1 cellular context compared by ENCODE assay signal in the genomic region with DNA sequence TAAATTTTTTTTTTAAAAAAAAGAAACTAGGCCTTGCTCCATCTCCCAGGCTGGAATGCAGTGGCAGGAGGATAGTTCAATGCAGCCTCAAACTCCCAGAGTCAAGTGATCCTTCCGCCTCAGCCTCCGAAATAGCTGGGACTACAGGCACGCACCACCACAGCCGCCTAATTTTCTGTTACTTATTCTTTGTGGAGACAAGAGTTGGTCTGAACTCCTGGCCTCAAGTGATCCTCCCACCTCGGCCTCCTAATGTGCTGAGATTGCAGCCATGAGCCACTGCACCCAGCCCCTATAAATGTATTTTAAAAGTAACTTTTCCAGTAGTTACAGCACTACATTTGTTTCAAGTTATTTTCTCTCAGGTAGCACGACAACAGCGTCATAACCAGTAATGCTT.
TF ChIP-seq lines count a peak whose summit lies in the region.

No MANE protein-coding gene starts in this region.

TF ChIP-seq in GM23338, 12 proteins besides CTCF, POLR2A, EP300 and RAD21:
- TF ChIP-seq, protein P1, sequence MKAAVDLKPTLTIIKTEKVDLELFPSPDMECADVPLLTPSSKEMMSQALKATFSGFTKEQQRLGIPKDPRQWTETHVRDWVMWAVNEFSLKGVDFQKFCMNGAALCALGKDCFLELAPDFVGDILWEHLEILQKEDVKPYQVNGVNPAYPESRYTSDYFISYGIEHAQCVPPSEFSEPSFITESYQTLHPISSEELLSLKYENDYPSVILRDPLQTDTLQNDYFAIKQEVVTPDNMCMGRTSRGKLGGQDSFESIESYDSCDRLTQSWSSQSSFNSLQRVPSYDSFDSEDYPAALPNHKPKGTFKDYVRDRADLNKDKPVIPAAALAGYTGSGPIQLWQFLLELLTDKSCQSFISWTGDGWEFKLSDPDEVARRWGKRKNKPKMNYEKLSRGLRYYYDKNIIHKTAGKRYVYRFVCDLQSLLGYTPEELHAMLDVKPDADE (IDR thresholded peaks at IDR 0.05), result no peak
- no peak for TF ChIP-seq POLR2AphosphoS5 (IDR thresholded peaks at IDR 0.05; ENCODE audit: low read depth)
- no peak for TF ChIP-seq JUNB (IDR thresholded peaks at IDR 0.05; ENCODE audit: unreplicated experiment)
- TF ChIP-seq STAT1 (IDR thresholded peaks at IDR 0.05; ENCODE audit: unreplicated experiment), result no peak
- TF ChIP-seq CREB1 (CRISPR knock-in tag; IDR thresholded peaks at IDR 0.05; ENCODE audit: low read depth), result no peak
- TF ChIP-seq ZNF331 (CRISPR knock-in tag; IDR thresholded peaks at IDR 0.05; ENCODE audit: low read depth), result no peak
- TF ChIP-seq, protein P2, sequence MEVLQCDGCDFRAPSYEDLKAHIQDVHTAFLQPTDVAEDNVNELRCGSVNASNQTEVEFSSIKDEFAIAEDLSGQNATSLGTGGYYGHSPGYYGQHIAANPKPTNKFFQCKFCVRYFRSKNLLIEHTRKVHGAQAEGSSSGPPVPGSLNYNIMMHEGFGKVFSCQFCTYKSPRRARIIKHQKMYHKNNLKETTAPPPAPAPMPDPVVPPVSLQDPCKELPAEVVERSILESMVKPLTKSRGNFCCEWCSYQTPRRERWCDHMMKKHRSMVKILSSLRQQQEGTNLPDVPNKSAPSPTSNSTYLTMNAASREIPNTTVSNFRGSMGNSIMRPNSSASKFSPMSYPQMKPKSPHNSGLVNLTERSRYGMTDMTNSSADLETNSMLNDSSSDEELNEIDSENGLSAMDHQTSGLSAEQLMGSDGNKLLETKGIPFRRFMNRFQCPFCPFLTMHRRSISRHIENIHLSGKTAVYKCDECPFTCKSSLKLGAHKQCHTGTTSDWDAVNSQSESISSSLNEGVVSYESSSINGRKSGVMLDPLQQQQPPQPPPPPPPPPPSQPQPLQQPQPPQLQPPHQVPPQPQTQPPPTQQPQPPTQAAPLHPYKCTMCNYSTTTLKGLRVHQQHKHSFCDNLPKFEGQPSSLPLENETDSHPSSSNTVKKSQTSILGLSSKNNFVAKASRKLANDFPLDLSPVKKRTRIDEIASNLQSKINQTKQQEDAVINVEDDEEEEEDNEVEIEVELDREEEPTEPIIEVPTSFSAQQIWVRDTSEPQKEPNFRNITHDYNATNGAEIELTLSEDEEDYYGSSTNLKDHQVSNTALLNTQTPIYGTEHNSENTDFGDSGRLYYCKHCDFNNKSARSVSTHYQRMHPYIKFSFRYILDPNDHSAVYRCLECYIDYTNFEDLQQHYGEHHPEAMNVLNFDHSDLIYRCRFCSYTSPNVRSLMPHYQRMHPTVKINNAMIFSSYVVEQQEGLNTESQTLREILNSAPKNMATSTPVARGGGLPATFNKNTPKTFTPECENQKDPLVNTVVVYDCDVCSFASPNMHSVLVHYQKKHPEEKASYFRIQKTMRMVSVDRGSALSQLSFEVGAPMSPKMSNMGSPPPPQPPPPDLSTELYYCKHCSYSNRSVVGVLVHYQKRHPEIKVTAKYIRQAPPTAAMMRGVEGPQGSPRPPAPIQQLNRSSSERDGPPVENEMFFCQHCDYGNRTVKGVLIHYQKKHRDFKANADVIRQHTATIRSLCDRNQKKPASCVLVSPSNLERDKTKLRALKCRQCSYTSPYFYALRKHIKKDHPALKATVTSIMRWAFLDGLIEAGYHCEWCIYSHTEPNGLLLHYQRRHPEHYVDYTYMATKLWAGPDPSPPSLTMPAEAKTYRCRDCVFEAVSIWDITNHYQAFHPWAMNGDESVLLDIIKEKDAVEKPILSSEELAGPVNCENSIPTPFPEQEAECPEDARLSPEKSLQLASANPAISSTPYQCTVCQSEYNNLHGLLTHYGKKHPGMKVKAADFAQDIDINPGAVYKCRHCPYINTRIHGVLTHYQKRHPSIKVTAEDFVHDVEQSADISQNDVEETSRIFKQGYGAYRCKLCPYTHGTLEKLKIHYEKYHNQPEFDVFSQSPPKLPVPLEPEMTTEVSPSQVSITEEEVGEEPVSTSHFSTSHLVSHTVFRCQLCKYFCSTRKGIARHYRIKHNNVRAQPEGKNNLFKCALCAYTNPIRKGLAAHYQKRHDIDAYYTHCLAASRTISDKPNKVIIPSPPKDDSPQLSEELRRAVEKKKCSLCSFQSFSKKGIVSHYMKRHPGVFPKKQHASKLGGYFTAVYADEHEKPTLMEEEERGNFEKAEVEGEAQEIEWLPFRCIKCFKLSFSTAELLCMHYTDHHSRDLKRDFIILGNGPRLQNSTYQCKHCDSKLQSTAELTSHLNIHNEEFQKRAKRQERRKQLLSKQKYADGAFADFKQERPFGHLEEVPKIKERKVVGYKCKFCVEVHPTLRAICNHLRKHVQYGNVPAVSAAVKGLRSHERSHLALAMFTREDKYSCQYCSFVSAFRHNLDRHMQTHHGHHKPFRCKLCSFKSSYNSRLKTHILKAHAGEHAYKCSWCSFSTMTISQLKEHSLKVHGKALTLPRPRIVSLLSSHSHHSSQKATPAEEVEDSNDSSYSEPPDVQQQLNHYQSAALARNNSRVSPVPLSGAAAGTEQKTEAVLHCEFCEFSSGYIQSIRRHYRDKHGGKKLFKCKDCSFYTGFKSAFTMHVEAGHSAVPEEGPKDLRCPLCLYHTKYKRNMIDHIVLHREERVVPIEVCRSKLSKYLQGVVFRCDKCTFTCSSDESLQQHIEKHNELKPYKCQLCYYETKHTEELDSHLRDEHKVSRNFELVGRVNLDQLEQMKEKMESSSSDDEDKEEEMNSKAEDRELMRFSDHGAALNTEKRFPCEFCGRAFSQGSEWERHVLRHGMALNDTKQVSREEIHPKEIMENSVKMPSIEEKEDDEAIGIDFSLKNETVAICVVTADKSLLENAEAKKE (CRISPR knock-in tag; IDR thresholded peaks at IDR 0.05), result no peak
- TF ChIP-seq, protein P3, sequence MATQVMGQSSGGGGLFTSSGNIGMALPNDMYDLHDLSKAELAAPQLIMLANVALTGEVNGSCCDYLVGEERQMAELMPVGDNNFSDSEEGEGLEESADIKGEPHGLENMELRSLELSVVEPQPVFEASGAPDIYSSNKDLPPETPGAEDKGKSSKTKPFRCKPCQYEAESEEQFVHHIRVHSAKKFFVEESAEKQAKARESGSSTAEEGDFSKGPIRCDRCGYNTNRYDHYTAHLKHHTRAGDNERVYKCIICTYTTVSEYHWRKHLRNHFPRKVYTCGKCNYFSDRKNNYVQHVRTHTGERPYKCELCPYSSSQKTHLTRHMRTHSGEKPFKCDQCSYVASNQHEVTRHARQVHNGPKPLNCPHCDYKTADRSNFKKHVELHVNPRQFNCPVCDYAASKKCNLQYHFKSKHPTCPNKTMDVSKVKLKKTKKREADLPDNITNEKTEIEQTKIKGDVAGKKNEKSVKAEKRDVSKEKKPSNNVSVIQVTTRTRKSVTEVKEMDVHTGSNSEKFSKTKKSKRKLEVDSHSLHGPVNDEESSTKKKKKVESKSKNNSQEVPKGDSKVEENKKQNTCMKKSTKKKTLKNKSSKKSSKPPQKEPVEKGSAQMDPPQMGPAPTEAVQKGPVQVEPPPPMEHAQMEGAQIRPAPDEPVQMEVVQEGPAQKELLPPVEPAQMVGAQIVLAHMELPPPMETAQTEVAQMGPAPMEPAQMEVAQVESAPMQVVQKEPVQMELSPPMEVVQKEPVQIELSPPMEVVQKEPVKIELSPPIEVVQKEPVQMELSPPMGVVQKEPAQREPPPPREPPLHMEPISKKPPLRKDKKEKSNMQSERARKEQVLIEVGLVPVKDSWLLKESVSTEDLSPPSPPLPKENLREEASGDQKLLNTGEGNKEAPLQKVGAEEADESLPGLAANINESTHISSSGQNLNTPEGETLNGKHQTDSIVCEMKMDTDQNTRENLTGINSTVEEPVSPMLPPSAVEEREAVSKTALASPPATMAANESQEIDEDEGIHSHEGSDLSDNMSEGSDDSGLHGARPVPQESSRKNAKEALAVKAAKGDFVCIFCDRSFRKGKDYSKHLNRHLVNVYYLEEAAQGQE (IDR thresholded peaks at IDR 0.05; ENCODE audit: unreplicated experiment), result no peak
- TF ChIP-seq EZH2 (IDR thresholded peaks at IDR 0.05; ENCODE audit: low read depth, unreplicated experiment), result no peak
- no peak for TF ChIP-seq ZNF114 (CRISPR knock-in tag; IDR thresholded peaks at IDR 0.05)
- TF ChIP-seq EZH2phosphoT487 (IDR thresholded peaks at IDR 0.05; ENCODE audit: unreplicated experiment), result no peak
- no peak for TF ChIP-seq NANOG (IDR thresholded peaks at IDR 0.05; ENCODE audit: borderline replicate concordance)
